Comparison of ENCODE assay signal across 19 cellular contexts in the genomic region with DNA sequence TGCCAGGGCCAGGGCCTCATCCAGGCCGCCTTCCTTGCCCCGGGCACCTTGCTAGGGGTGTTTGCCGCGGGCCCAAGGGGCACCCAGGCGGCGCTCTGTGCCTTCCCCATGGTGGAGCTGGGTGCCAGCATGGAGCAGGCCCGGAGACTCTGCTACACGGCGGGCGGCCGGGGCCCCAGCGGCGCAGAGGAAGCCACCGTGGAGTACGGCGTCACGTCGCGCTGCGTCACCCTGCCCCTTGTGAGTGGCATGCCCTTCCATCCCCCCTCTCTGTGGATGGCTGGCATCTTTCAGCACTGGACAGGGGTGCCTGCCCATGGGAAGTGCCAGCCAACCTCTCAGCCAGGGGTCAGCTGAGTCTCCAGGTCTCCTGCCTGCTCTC. TPM values are rescaled to one million over a fixed set of nuclear protein-coding genes. Genes with fewer than 3 reads are reported as not detected.
"Had no signal": no experiment of that assay in that cellular context is flagged by ENCODE, and none has a peak within 500 bp of the region (broad histone marks: within the 10 kb centered on the region; RNA-seq: fewer than 3 reads in every experiment).

No MANE protein-coding gene starts in this region.

- H3K4me3 ChIP-seq: body of pancreas, hepatocyte, lower lobe of right lung, upper lobe of right lung had no signal

- H3K79me2 ChIP-seq: hepatocyte had no signal

- DNase-seq: activated CD4-positive, alpha-beta memory T cell treated with anti-CD3 and anti-CD28 coated beads, Interleukin-2, amount 10 ng/mL, durations not matched to agents 7 days and 5 days; activated naive CD4-positive, alpha-beta T cell treated with Interleukin-2 at 50 U/mL for 16 hours; erythroblast; kidney glomerular epithelial cell; midbrain; stimulated activated CD4-positive, alpha-beta T cell treated with anti-CD3 and anti-CD28 coated beads, Interleukin-2, amount 100 ng/mL, for 24 hours; stimulated activated naive B cell treated with anti-CD40 and anti-IgM and Interleukin-4, amounts not matched to agents 10 μg/mL and 1 μg/mL and 100 μg/mL, for 72 hours; T-helper 17 cell had no signal

- H3K4me1 Mint-ChIP-seq: endodermal cell had no signal

- H3K4me3 Mint-ChIP-seq: activated CD4-positive, alpha-beta memory T cell treated with anti-CD3 and anti-CD28 coated beads, Interleukin-2, amount 10 ng/mL, durations not matched to agents 7 days and 5 days; central memory CD8-positive, alpha-beta T cell; dendritic cell treated with granulocyte-macrophage colony-stimulating factor and Interleukin-4, amounts not matched to agents 40 ng/mL and 50 ng/mL, for 4 days; endodermal cell; stimulated activated naive B cell treated with anti-CD40 and anti-IgM and Interleukin-4, amounts not matched to agents 10 μg/mL and 1 μg/mL and 100 μg/mL, for 72 hours; T-helper 17 cell had no signal

- H3K9me3 Mint-ChIP-seq: activated CD4-positive, alpha-beta memory T cell treated with anti-CD3 and anti-CD28 coated beads, Interleukin-2, amount 10 ng/mL, durations not matched to agents 7 days and 5 days; central memory CD8-positive, alpha-beta T cell; dendritic cell treated with granulocyte-macrophage colony-stimulating factor and Interleukin-4, amounts not matched to agents 40 ng/mL and 50 ng/mL, for 4 days; stimulated activated naive B cell treated with anti-CD40 and anti-IgM and Interleukin-4, amounts not matched to agents 10 μg/mL and 1 μg/mL and 100 μg/mL, for 72 hours had no signal

- H3K27me3 ChIP-seq: body of pancreas, hepatocyte, upper lobe of right lung had no signal

- ATAC-seq: activated CD4-positive, CD25-positive, alpha-beta regulatory T cell treated with anti-CD3 and anti-CD28 coated beads, Interleukin-2, amount 50 U/mL, for 24 hours; body of pancreas; lower lobe of right lung; right cardiac atrium; stimulated activated naive B cell treated with anti-CD40 and anti-IgM and Interleukin-4, amounts not matched to agents 10 μg/mL and 1 μg/mL and 100 μg/mL, for 72 hours; T-helper 17 cell; upper lobe of right lung had no signal

- H3K27me3 Mint-ChIP-seq: activated CD4-positive, alpha-beta memory T cell treated with anti-CD3 and anti-CD28 coated beads, Interleukin-2, amount 10 ng/mL, durations not matched to agents 7 days and 5 days; central memory CD8-positive, alpha-beta T cell; T-helper 17 cell had no signal

- H2AFZ ChIP-seq: hepatocyte had no signal

- H3K36me3 Mint-ChIP-seq: stimulated activated naive B cell treated with anti-CD40 and anti-IgM and Interleukin-4, amounts not matched to agents 10 μg/mL and 1 μg/mL and 100 μg/mL, for 72 hours had no signal

- H3K4me1 ChIP-seq: lower lobe of right lung had no signal

- H3K4me2 ChIP-seq: hepatocyte had no signal

- H3K27ac ChIP-seq: body of pancreas, hepatocyte, lower lobe of right lung, neutrophil, upper lobe of right lung had no signal

- H3K27ac Mint-ChIP-seq: activated CD4-positive, alpha-beta memory T cell treated with anti-CD3 and anti-CD28 coated beads, Interleukin-2, amount 10 ng/mL, durations not matched to agents 7 days and 5 days; dendritic cell treated with granulocyte-macrophage colony-stimulating factor and Interleukin-4, amounts not matched to agents 40 ng/mL and 50 ng/mL, for 4 days; endodermal cell; progenitor cell of endocrine pancreas; stimulated activated naive B cell treated with anti-CD40 and anti-IgM and Interleukin-4, amounts not matched to agents 10 μg/mL and 1 μg/mL and 100 μg/mL, for 72 hours; T-helper 17 cell had no signal

- H3K36me3 ChIP-seq: lower lobe of right lung, neutrophil, upper lobe of right lung had no signal

- H3K9me3 ChIP-seq: body of pancreas, lower lobe of right lung, neutrophil, upper lobe of right lung had no signal

RNA-seq across cellular contexts. Expression of a gene that starts 13.2 kb away (rescaled TPM):
- total RNA-seq: activated CD4-positive, alpha-beta memory T cell treated with anti-CD3 and anti-CD28 coated beads, Interleukin-2, amount 10 ng/mL, durations not matched to agents 7 days and 5 days; body of pancreas; endodermal cell; lower lobe of right lung; progenitor cell of endocrine pancreas; T-helper 17 cell; upper lobe of right lung had no signal
